In the genomic region with DNA sequence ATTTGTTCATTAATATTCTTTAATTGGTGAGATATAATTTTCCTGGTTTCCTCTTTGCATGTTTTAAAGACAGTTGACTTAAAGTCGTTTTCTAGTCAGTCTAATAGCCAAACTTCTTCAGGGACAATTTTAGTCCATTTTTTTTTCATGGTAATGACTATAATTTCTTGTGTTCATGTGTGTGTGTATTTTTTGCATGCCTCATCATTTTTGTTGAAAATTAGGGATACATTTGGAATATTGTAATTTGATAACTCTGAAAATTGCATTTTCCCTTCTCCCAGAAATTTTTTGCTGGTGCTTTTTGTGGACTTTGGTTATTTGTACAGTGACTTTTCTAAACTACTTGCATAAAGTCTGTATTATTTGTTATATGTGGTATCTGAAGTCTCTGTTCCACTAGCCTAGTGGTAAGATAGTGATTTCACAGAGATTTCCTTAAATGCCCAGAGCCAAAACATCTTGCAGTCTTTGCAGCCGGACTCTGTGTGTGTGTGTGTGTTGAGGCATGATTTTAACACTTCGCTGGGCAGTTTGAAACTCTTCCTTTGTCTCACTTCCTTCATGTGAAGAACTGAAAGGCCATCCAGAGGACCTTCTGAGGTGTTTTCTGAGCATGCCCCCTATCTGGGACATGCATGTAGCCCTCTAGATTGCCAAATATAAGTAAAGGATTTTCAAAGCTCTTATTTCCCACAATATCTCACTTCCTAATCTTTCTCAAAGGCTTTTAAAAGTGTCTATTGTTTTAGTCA, we compare ENCODE assay signal across 21 cellular contexts.
"Had no signal": no experiment of that assay in that cellular context is flagged by ENCODE, and none has a peak within 500 bp of the region (broad histone marks: within the 10 kb centered on the region; RNA-seq: fewer than 3 reads in every experiment).

No MANE protein-coding gene starts in this region.

- DNase-seq: cortex of kidney; dorsolateral prefrontal cortex; effector CD8-positive, alpha-beta T cell; foreskin melanocyte; head of caudate nucleus; hippocampal formation; kidney glomerular epithelial cell; mammary epithelial cell; mucosa of descending colon; natural killer cell; posterior cingulate gyrus; small intestine; stimulated activated CD4-positive, alpha-beta T cell treated with anti-CD3 and anti-CD28 coated beads, Interleukin-12 subunit alpha, Interleukin-12 subunit beta, amount 100 ng/mL, for 4 hours; stimulated activated naive CD8-positive, alpha-beta T cell treated with anti-CD3 and anti-CD28 coated beads, Interleukin-15, Interleukin-2, amounts not matched to agents 100 U/mL and 50 U/mL, for 24 hours; thyroid gland had no signal

- H3K27me3 ChIP-seq: right atrium auricular region, suprapubic skin, thyroid gland had no signal

- H3K9me3 ChIP-seq: mucosa of descending colon, right atrium auricular region, suprapubic skin, thyroid gland had no signal

- H3K4me3 ChIP-seq: dorsolateral prefrontal cortex, mucosa of descending colon, right atrium auricular region, suprapubic skin, thyroid gland had no signal

- H3K4me1 ChIP-seq: right atrium auricular region, suprapubic skin, thyroid gland had no signal

- H3K4me3 Mint-ChIP-seq: natural killer cell, neural crest cell, type B pancreatic cell had no signal

- FAIRE-seq: islet of Langerhans, small intestine, urothelium cell line had no signal

- ATAC-seq: mucosa of descending colon; natural killer cell; stimulated activated naive CD8-positive, alpha-beta T cell treated with anti-CD3 and anti-CD28 coated beads, Interleukin-15, Interleukin-2, amounts not matched to agents 100 U/mL and 50 U/mL, for 24 hours had no signal

- H3K36me3 Mint-ChIP-seq: type B pancreatic cell had no signal

- H3K27ac Mint-ChIP-seq: natural killer cell, type B pancreatic cell had no signal

- H3K4me1 Mint-ChIP-seq: neural crest cell had no signal

- H3K27ac ChIP-seq: dorsolateral prefrontal cortex, right atrium auricular region, suprapubic skin, thyroid gland had no signal

- H3K36me3 ChIP-seq: right atrium auricular region, suprapubic skin, thyroid gland had no signal
